In the genomic region with DNA sequence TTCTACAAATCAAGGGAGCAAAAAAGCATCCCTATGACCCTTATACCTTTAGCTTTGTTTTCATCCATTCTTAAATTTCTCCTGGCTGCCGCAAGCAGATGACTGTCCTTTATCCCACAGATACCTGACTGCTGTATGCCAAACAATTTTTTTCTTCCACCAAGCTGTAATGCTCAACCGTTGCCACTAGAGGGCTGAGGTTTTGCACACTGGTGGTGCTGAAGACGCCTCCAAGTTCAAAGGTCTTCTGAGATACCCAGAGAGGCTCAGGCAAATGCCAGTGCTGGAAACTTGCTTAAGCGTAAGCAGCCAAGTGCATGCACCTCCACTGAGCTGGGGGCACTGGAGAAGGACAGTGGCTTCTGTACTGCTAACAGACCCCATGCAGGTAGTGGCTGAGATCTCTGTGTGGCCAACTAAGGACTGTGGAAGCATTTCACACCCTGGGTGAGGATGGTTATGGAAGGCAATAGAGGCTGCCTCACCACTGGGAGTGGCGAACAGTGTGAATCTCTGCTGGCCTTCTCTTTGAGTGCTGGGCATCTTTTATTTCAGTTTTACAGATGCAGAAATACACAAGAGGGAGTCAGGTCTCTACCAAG, we compare ENCODE assay signal across 8 cellular contexts. TPM values are rescaled to one million over a fixed set of nuclear protein-coding genes. Genes with fewer than 3 reads are reported as not detected.
DNase-seq lines count a peak whose midpoint lies in the region; ATAC-seq and TF ChIP-seq lines count a peak whose summit lies in the region.

No MANE protein-coding gene starts in this region.

- H2BK5ac ChIP-seq in mesenchymal stem cell (ENCODE audit: low read depth, low read length, poor library complexity, severe bottlenecking): no peak overlapping the region

- 48% methylated on average over 5 of the region's 5 CpGs for WGBS in mesenchymal stem cell

- no peak overlapping the region for H3K4me2 ChIP-seq in mesenchymal stem cell (ENCODE audit: low read length, poor library complexity, severe bottlenecking)

- peak overlapping the region; percentile 9 for H3K9ac ChIP-seq in mesenchymal stem cell (ENCODE audit: low read length)

- intact Hi-C loops in Right ventricle myocardium superior (cut with DNase I): loop anchor here (5.0 kb wide), 1 partner anchor 208 kb away; no protein-coding TSS in a partner anchor
- intact Hi-C loops in cardiac septum (cut with DNase I): loop anchor here (5.0 kb wide), 2 partner anchors 208 to 278 kb away; no protein-coding TSS in a partner anchor

- H3K4me3 ChIP-seq in coronary artery: no peak overlapping the region
- H3K4me3 ChIP-seq in mesenchymal stem cell (ENCODE audit: insufficient read depth in 1 of 2, low read depth in 1 of 2, low read length in 2 of 2): no peak overlapping the region

- DNase-seq in Right ventricle myocardium superior (no peak), cardiac septum (ENCODE audit: low spot score) (no peak), NCI-H345 treated with DMSO at 0.1 percent for 48 hours (lab: John Stamatoyannopoulos, UW; ENCODE audit: unreplicated experiment) (peak; percentile 23), coronary artery (ENCODE audit: low spot score) (no peak), mesenchymal stem cell (peak; percentile 56)
- peak; percentile 40 to 60 for DNase-seq in activated CD4-positive, alpha-beta T cell treated with anti-CD3 and anti-CD28 coated beads for 4 hours
- peak; percentile 18 to 20 for DNase-seq in stimulated activated CD8-positive, alpha-beta memory T cell treated with anti-CD3 and anti-CD28 coated beads, Interleukin-7, amount 100 ng/mL, for 1 hour (ENCODE audit: low read depth in 2 of 2)

- H2BK120ac ChIP-seq in mesenchymal stem cell (ENCODE audit: low read depth, low read length): no peak overlapping the region

- no peak overlapping the region for H3K27ac ChIP-seq in coronary artery
- no peak overlapping the region for H3K27ac ChIP-seq in mesenchymal stem cell (ENCODE audit: low read length, poor library complexity, severe bottlenecking)

- H2BK12ac ChIP-seq in mesenchymal stem cell (ENCODE audit: low read length in 2 of 2): peak overlapping the region in 1 of 2 experiments; percentile 35

- ATAC-seq in Right ventricle myocardium superior (ENCODE audit: poor library complexity): peak; percentile 71
- peak; percentile 61 for ATAC-seq in HG02884 (IDR thresholded peaks at IDR 0.05; ENCODE audit: unreplicated experiment)

- H2BK15ac ChIP-seq in mesenchymal stem cell (ENCODE audit: low read depth, poor library complexity, severe bottlenecking): no peak overlapping the region

- no peak overlapping the region for H3K18ac ChIP-seq in mesenchymal stem cell (ENCODE audit: low read depth in 1 of 2, low read length in 2 of 2)

- H3K14ac ChIP-seq in mesenchymal stem cell (ENCODE audit: low read length in 2 of 2): no peak overlapping the region

- no peaks in the 10 kb centered on the region for H3K9me3 ChIP-seq in mesenchymal stem cell (ENCODE audit: control insufficient read depth, low read length)

- peaks cover 10% of the 10 kb centered on the region for H3K4me1 ChIP-seq in mesenchymal stem cell (ENCODE audit: control insufficient read depth, insufficient read depth, low read depth, low read length)

- no peak overlapping the region for H4K91ac ChIP-seq in mesenchymal stem cell (ENCODE audit: low read length)

- H2AFZ ChIP-seq in mesenchymal stem cell (ENCODE audit: low read depth, low read length): no peak overlapping the region

- no peaks in the 10 kb centered on the region for H3K27me3 ChIP-seq in mesenchymal stem cell (ENCODE audit: control insufficient read depth in 1 of 2, insufficient read depth in 1 of 2, low read length in 2 of 2)

- no peak overlapping the region for H2AK5ac ChIP-seq in mesenchymal stem cell (ENCODE audit: low read length, severe bottlenecking)

- H4K8ac ChIP-seq in mesenchymal stem cell (ENCODE audit: low read length): no peak overlapping the region

- peak; percentile 60 for TF ChIP-seq CTCF in coronary artery (IDR thresholded peaks at IDR 0.05)

- H3K4ac ChIP-seq in mesenchymal stem cell (ENCODE audit: low read depth in 1 of 2, low read length in 2 of 2): no peak overlapping the region

- H3K36me3 ChIP-seq in mesenchymal stem cell (ENCODE audit: control insufficient read depth in 1 of 2, insufficient read depth in 2 of 2, low read depth in 1 of 2, low read length in 2 of 2): peaks cover 11 to 82% of the 10 kb centered on the region in 2 experiments

- H3K23ac ChIP-seq in mesenchymal stem cell (ENCODE audit: low read length in 2 of 2): no peak overlapping the region

- H3K79me1 ChIP-seq in mesenchymal stem cell (replicated peaks; ENCODE audit: low read length, poor library complexity, severe bottlenecking): peaks cover 48% of the 10 kb centered on the region

RNA-seq across cellular contexts. Expression of a gene that starts 28.5 kb away (rescaled TPM):
- total RNA-seq in Right ventricle myocardium superior (1.2 TPM), cardiac septum (1.4 TPM)
- polyA plus RNA-seq in mesenchymal stem cell (2013, experiment 1 of 2): 5.4 TPM
- polyA plus RNA-seq in mesenchymal stem cell (2013, experiment 2 of 2): 6.0 TPM

Comparison
In these comparisons a context has a peak if more than half of its experiments do, and no peak if none do; other contexts are left out.
1. DNase-seq: peak in NCI-H345 treated with DMSO at 0.1 percent for 48 hours (single experiment), activated CD4-positive, alpha-beta T cell treated with anti-CD3 and anti-CD28 coated beads for 4 hours (2 of 2), mesenchymal stem cell (single experiment) and stimulated activated CD8-positive, alpha-beta memory T cell treated with anti-CD3 and anti-CD28 coated beads, Interleukin-7, amount 100 ng/mL, for 1 hour (2 of 2); none in Right ventricle myocardium superior (single experiment), cardiac septum (single experiment) and coronary artery (single experiment).